ENCODE assay signal across 9 cellular contexts in genomic region chr11:67644042-67644441, GRCh38. TPM values are rescaled to one million over a fixed set of nuclear protein-coding genes. Genes with fewer than 3 reads are reported as not detected.
A peak's percentile ranks its signal among the peaks of the same experiment; 100 is the strongest.
DNase-seq lines count a peak whose midpoint lies in the region; ATAC-seq and TF ChIP-seq lines count a peak whose summit lies in the region.
"Had no signal": no experiment of that assay in that cellular context is flagged by ENCODE, and none has a peak within 500 bp of the region (broad histone marks: within the 10 kb centered on the region; RNA-seq: fewer than 3 reads in every experiment).

No MANE protein-coding gene starts in this region.

- H3K27me3 Mint-ChIP-seq in endodermal cell (ENCODE audit: insufficient read depth): peaks cover 27% of the 10 kb centered on the region
- no peaks in the 10 kb centered on the region for H3K27me3 Mint-ChIP-seq in T-helper 17 cell
- H3K27me3 Mint-ChIP-seq: T-cell had no signal

- CTCF ChIA-PET in GM10248 (lab: Yijun Ruan, JAX): interaction anchor here (1.4 to 10.1 kb wide), 4 partner anchors 7 to 18 kb away, joined by 3 to 142 read pairs (median 59); partner anchors contain the start of genes NUDT8 and TBX10

- DNase-seq in ACHN (peak; percentile 8), GM10248 (ENCODE audit: extremely low spot score) (no peak), NCI-H526 treated with DMSO at 0.1 percent for 48 hours (lab: John Stamatoyannopoulos, UW) (peak; percentile 22), endodermal cell (peak; percentile 69), T-helper 17 cell (no peak), NCI-H187 treated with DMSO at 0.1 percent for 48 hours (lab: John Stamatoyannopoulos, UW) (no peak), esophagus squamous epithelium (lab: John Stamatoyannopoulos, UW) (no peak)
- DNase-seq: T-cell had no signal

- no peaks in the 10 kb centered on the region for H3K9me3 ChIP-seq in endodermal cell (ENCODE audit: control insufficient read depth, low read length)
- H3K9me3 ChIP-seq in T-helper 17 cell (ENCODE audit: control insufficient read depth, low read length, poor library complexity, severe bottlenecking): no peaks in the 10 kb centered on the region
- H3K9me3 ChIP-seq in esophagus squamous epithelium: peaks cover 0 to 6% (median 0%) of the 10 kb centered on the region in 3 donors

- intact Hi-C loops in esophagus squamous epithelium (cut with DNase I): no loop called here

- 80 to 87% methylated on average over 5 of the region's 5 CpGs for WGBS in endodermal cell (ENCODE audit: insufficient coverage in 1 of 2, insufficient read length in 1 of 2), 2 experiments
- WGBS in esophagus squamous epithelium, 2 donors: 83 to 87% methylated on average over 5 of the region's 5 CpGs

- TF ChIP-seq CTCF in GM10248 (IDR thresholded peaks at IDR 0.05; ENCODE audit: control extremely low read depth, extremely low read depth, low read depth, missing control alignments) (peak; percentile 21), endodermal cell (conservative IDR thresholded peaks at IDR 0.05) (peak; percentile 72), esophagus squamous epithelium (IDR thresholded peaks at IDR 0.05) (peak in 3 of 6 experiments; percentile 10 to 49 (median 18))

- no peaks in the 10 kb centered on the region for H3K4me1 Mint-ChIP-seq in endodermal cell
- H3K4me1 Mint-ChIP-seq in T-helper 17 cell: peaks cover 14% of the 10 kb centered on the region

- TF ChIP-seq POLR2A in esophagus squamous epithelium (IDR thresholded peaks at IDR 0.05): no peak

- no peak overlapping the region for H3K4me3 Mint-ChIP-seq in endodermal cell
- H3K4me3 Mint-ChIP-seq in T-helper 17 cell: no peak overlapping the region
- H3K4me3 Mint-ChIP-seq: T-cell had no signal

- ATAC-seq in T-helper 17 cell (no peak), HG03520 (IDR thresholded peaks at IDR 0.05; ENCODE audit: unreplicated experiment) (no peak)
- ATAC-seq: T-cell had no signal

- H3K4me1 ChIP-seq in endodermal cell (ENCODE audit: control insufficient read depth, insufficient read depth, low read length) (no peaks in the 10 kb centered on the region), esophagus squamous epithelium (peaks cover 0 to 16% (median 0%) of the 10 kb centered on the region in 3 donors)

- peaks cover 3% of the 10 kb centered on the region for H3K9me3 Mint-ChIP-seq in endodermal cell
- H3K9me3 Mint-ChIP-seq: T-cell had no signal

- H3K36me3 ChIP-seq in endodermal cell (ENCODE audit: control insufficient read depth, insufficient read depth, low read length) (no peaks in the 10 kb centered on the region), esophagus squamous epithelium (no peaks in the 10 kb centered on the region)

- H3K27ac ChIP-seq in endodermal cell (ENCODE audit: low read depth, low read length) (no peak overlapping the region), esophagus squamous epithelium (no peak overlapping the region)

- H3K27me3 ChIP-seq in endodermal cell (ENCODE audit: control insufficient read depth, insufficient read depth, low read length, poor library complexity, severe bottlenecking) (peaks cover 5% of the 10 kb centered on the region), esophagus squamous epithelium (peaks cover 0 to 66% (median 0%) of the 10 kb centered on the region in 4 donors)

- H3K4me3 ChIP-seq in endodermal cell (ENCODE audit: low read length) (no peak overlapping the region), esophagus squamous epithelium (no peak overlapping the region)

- H3K27ac Mint-ChIP-seq in endodermal cell (no peak overlapping the region), T-helper 17 cell (no peak overlapping the region)
- H3K27ac Mint-ChIP-seq: T-cell had no signal

- H3K36me3 Mint-ChIP-seq in endodermal cell (ENCODE audit: low read depth) (no peaks in the 10 kb centered on the region), T-helper 17 cell (ENCODE audit: low read depth) (no peaks in the 10 kb centered on the region)
- H3K36me3 Mint-ChIP-seq: T-cell had no signal

- in situ Hi-C loops in ACHN (cut with HindIII; ENCODE audit: low pct_ligation_motif_present, low pct_unique_long_range_greater_than_20kb, low sequenced_read_pairs): no loop called here

- H3K9ac ChIP-seq in endodermal cell (ENCODE audit: extremely low read depth, low read length, poor library complexity, severe bottlenecking): no peak overlapping the region

- POLR2A ChIA-PET in GM10248 (lab: Yijun Ruan, JAX): no interaction called here

RNA-seq across cellular contexts. Expression of gene TBX10, which starts 4.5 kb away (rescaled TPM):
- total RNA-seq in endodermal cell: not detected
- 1.7 TPM for polyA plus RNA-seq in endodermal cell (2013, experiment 1 of 2)
- 1.7 TPM for polyA plus RNA-seq in endodermal cell (2013, experiment 2 of 2)
- total RNA-seq in T-helper 17 cell: not detected
- not detected for total RNA-seq in esophagus squamous epithelium
- total RNA-seq: T-cell had no signal

RNA-seq across cellular contexts. Expression of gene ACY3, which starts 6.5 kb away (rescaled TPM):
- total RNA-seq in endodermal cell: under 1 TPM; 0.20 to 0.71 TPM
- not detected for polyA plus RNA-seq in endodermal cell (2013, experiment 1 of 2)
- not detected for polyA plus RNA-seq in endodermal cell (2013, experiment 2 of 2)
- under 1 TPM in 1 of 2 donors, not detected in 1; 0.37 TPM for total RNA-seq in T-helper 17 cell
- total RNA-seq in esophagus squamous epithelium: under 1 TPM in 1 of 4 donors, not detected in 3; 0.44 TPM

RNA-seq across cellular contexts. Expression of gene NUDT8, which starts 14.3 kb away (rescaled TPM):
- total RNA-seq in endodermal cell (10 to 100 TPM in 1 of 2 donors, 1 to 10 TPM in 1; 9.5 to 13.1 TPM), T-helper 17 cell (1 to 10 TPM; 1.5 to 3.4 TPM), esophagus squamous epithelium (10 to 100 TPM; 37.5 to 68.0 (median 47.0) TPM)
- 13.6 TPM for polyA plus RNA-seq in endodermal cell (2013, experiment 1 of 2)
- 13.4 TPM for polyA plus RNA-seq in endodermal cell (2013, experiment 2 of 2)

RNA-seq across cellular contexts. Expression of gene ALDH3B2, which starts 30.4 kb away (rescaled TPM):
- total RNA-seq in endodermal cell (not detected), T-helper 17 cell (not detected), esophagus squamous epithelium (100 to 1,000 TPM in 3 of 4 donors, 10 to 100 TPM in 1; 62.6 to 181 (median 120) TPM)
- polyA plus RNA-seq in endodermal cell (2013, experiment 1 of 2): not detected
- not detected for polyA plus RNA-seq in endodermal cell (2013, experiment 2 of 2)
- total RNA-seq: T-cell had no signal

RNA-seq across cellular contexts. Expression of gene NDUFV1, which starts 37.3 kb away (rescaled TPM):
- 100 to 1,000 TPM; 135 to 160 TPM for total RNA-seq in endodermal cell
- polyA plus RNA-seq in endodermal cell (2013, experiment 1 of 2): 138 TPM
- polyA plus RNA-seq in endodermal cell (2013, experiment 2 of 2): 109 TPM
- total RNA-seq in T-helper 17 cell: 100 to 1,000 TPM; 206 to 239 TPM
- 100 to 1,000 TPM; 206 to 260 (median 254) TPM for total RNA-seq in esophagus squamous epithelium

Comparison
In these comparisons a context has a peak if more than half of its experiments do, and no peak if none do; other contexts are left out.
1. DNase-seq: peak in ACHN (single experiment), NCI-H526 treated with DMSO at 0.1 percent for 48 hours (single experiment) and endodermal cell (single experiment); none in GM10248 (single experiment), T-helper 17 cell (0 of 3), NCI-H187 treated with DMSO at 0.1 percent for 48 hours (single experiment) and esophagus squamous epithelium (single experiment).